In genomic region chr6:17985934-17986655, GRCh38 we compare ENCODE assay signal across 8 cellular contexts. TPM values are rescaled to one million over a fixed set of nuclear protein-coding genes. Genes with fewer than 3 reads are reported as not detected.
A peak's percentile ranks its signal among the peaks of the same experiment; 100 is the strongest.
DNase-seq lines count a peak whose midpoint lies in the region; ATAC-seq, FAIRE-seq and TF ChIP-seq lines count a peak whose summit lies in the region.

No MANE protein-coding gene starts in this region.

- CTCF ChIA-PET in activated CD4-positive, alpha-beta T cell treated with anti-CD3 and anti-CD28 coated beads for 36 hours (lab: Charles Lee) = no interaction called here

- whole genome bisulfite sequencing in right lobe of liver (ENCODE audit: insufficient coverage, low coverage, low lambda C conversion rate, missing lambda C conversion rate) = 26% methylated on average over 11 of the region's 11 CpGs

- FAIRE-seq in D721Med (lab: Jason Lieb, UNC) = no peak

- no peak for ATAC-seq in activated CD4-positive, alpha-beta T cell treated with anti-CD3 and anti-CD28 coated beads for 36 hours
- ATAC-seq in right lobe of liver = no peak

- H3K27ac ChIP-seq in brain microvascular endothelial cell (peak overlapping the region; percentile 33), right lobe of liver (peak overlapping the region; percentile 61 to 98 (median 66)), substantia nigra (ENCODE audit: low read depth, low read length, poor library complexity, severe bottlenecking) (peak overlapping the region; percentile 86)

- POLR2A ChIA-PET in activated CD4-positive, alpha-beta T cell treated with anti-CD3 and anti-CD28 coated beads for 36 hours (lab: Charles Lee) = no interaction called here

- peaks cover 54% of the 10 kb centered on the region for H3K27me3 Mint-ChIP-seq in activated CD4-positive, alpha-beta T cell treated with anti-CD3 and anti-CD28 coated beads for 36 hours

- H3K4me3 ChIP-seq in brain microvascular endothelial cell (ENCODE audit: low read depth, low read length) (peak overlapping the region; percentile 77), right lobe of liver (peak overlapping the region; percentile 50 to 70 (median 53))

- H3K9me3 Mint-ChIP-seq in activated CD4-positive, alpha-beta T cell treated with anti-CD3 and anti-CD28 coated beads for 36 hours (ENCODE audit: low read depth) = no peaks in the 10 kb centered on the region

- TF ChIP-seq CTCF in brain microvascular endothelial cell (IDR thresholded peaks at IDR 0.05; ENCODE audit: low read depth, low read length, missing control alignments) (no peak), right lobe of liver (IDR thresholded peaks at IDR 0.05) (no peak), D721Med (IDR thresholded peaks at IDR 0.05; ENCODE audit: insufficient read depth, missing control alignments) (no peak)

- TF ChIP-seq POLR2A in right lobe of liver (IDR thresholded peaks at IDR 0.05) = no peak

- H3K36me3 ChIP-seq in brain microvascular endothelial cell (replicated peaks) (no peaks in the 10 kb centered on the region), right lobe of liver (no peaks in the 10 kb centered on the region)

- H3K9me3 ChIP-seq in right lobe of liver = no peaks in the 10 kb centered on the region

- intact Hi-C loops in activated CD4-positive, alpha-beta T cell treated with anti-CD3 and anti-CD28 coated beads for 36 hours (cut with DNase I, micrococcal nuclease) = loop anchor here in 1 of 2 experiments (10.0 kb wide), 2 partner anchors 101 to 129 kb away; no protein-coding TSS in a partner anchor
- intact Hi-C loops in right lobe of liver (cut with DNase I) = no loop called here

- H3K4me1 Mint-ChIP-seq in activated CD4-positive, alpha-beta T cell treated with anti-CD3 and anti-CD28 coated beads for 36 hours = peaks cover 9% of the 10 kb centered on the region

- DNase-seq in activated CD4-positive, alpha-beta T cell treated with anti-CD3 and anti-CD28 coated beads for 36 hours = no peak
- DNase-seq in activated CD4-positive, alpha-beta T cell treated with anti-CD3 and anti-CD28 coated beads for 4 hours = no peak
- no peak for DNase-seq in brain microvascular endothelial cell
- DNase-seq in right lobe of liver = no peak
- no peak for DNase-seq in substantia nigra (lab: John Stamatoyannopoulos, UW)
- DNase-seq in D721Med (ENCODE audit: insufficient read length, low spot score) = no peak
- DNase-seq in NCI-H446 treated with DMSO at 0.1 percent for 48 hours (lab: John Stamatoyannopoulos, UW) = no peak
- no peak for DNase-seq in AG20443 (ENCODE audit: low spot score)

- peak overlapping the region; percentile 39 for H3K4me3 Mint-ChIP-seq in activated CD4-positive, alpha-beta T cell treated with anti-CD3 and anti-CD28 coated beads for 36 hours

- no peaks in the 10 kb centered on the region for H3K36me3 Mint-ChIP-seq in activated CD4-positive, alpha-beta T cell treated with anti-CD3 and anti-CD28 coated beads for 36 hours (ENCODE audit: low read depth)

- H3K4me1 ChIP-seq in right lobe of liver = peaks cover 0 to 32% (median 8%) of the 10 kb centered on the region in 4 donors

- H3K27ac Mint-ChIP-seq in activated CD4-positive, alpha-beta T cell treated with anti-CD3 and anti-CD28 coated beads for 36 hours = no peak overlapping the region

- H3K27me3 ChIP-seq in brain microvascular endothelial cell (replicated peaks) (no peaks in the 10 kb centered on the region), right lobe of liver (no peaks in the 10 kb centered on the region)

- in situ Hi-C loops in brain microvascular endothelial cell (cut with HindIII; ENCODE audit: low pct_ligation_motif_present, low sequenced_read_pairs) = no loop called here

RNA-seq across cellular contexts. Expression of gene KIF13A, which starts 1.3 kb away (rescaled TPM):
- under 1 TPM in 1 of 2 experiments, not detected in 1; 0.07 TPM for total RNA-seq in activated CD4-positive, alpha-beta T cell treated with anti-CD3 and anti-CD28 coated beads for 36 hours
- 10 to 100 TPM; 17.7 to 19.4 (median 18.4) TPM for total RNA-seq in right lobe of liver

Comparison
In these comparisons a context has a peak if more than half of its experiments do, and no peak if none do; other contexts are left out.
1. H3K27ac ChIP-seq: peak in every context shown above with its lines; median percentile 86 in substantia nigra; 66 in right lobe of liver; 33 in brain microvascular endothelial cell.
2. RNA of gene KIF13A, which starts 1.3 kb away (total RNA-seq): 17.7 to 19.4 TPM in right lobe of liver; 0.07 TPM in activated CD4-positive, alpha-beta T cell treated with anti-CD3 and anti-CD28 coated beads for 36 hours; every median in the first group is over 10 times any median in the second.